In genomic region chr2:128170776-128171175, GRCh38 we compare ENCODE assay signal across 29 cellular contexts.
"Had no signal": no experiment of that assay in that cellular context is flagged by ENCODE, and none has a peak within 500 bp of the region (broad histone marks: within the 10 kb centered on the region; RNA-seq: fewer than 3 reads in every experiment).

No MANE protein-coding gene starts in this region.

- H3K9me3 ChIP-seq: colonic mucosa, gastrocnemius medialis, heart left ventricle, left lung, psoas muscle, suprapubic skin, transverse colon, upper lobe of right lung, uterus had no signal

- H3K4me1 Mint-ChIP-seq: nephron, neural progenitor cell had no signal

- H3K9me3 Mint-ChIP-seq: naive thymus-derived CD4-positive, alpha-beta T cell; nephron; neural progenitor cell; stimulated activated naive CD8-positive, alpha-beta T cell treated with anti-CD3 and anti-CD28 coated beads, Interleukin-15, amount 100 ng/mL, for 72 hours had no signal

- H2AFZ ChIP-seq: neural progenitor cell had no signal

- H3K9ac ChIP-seq: neural progenitor cell had no signal

- DNase-seq: colonic mucosa; dorsolateral prefrontal cortex; effector CD4-positive, alpha-beta T cell; foreskin fibroblast; gastrocnemius medialis; heart left ventricle; hippocampal formation; left cardiac atrium; left lung; mammary epithelial cell; mesendoderm; midbrain; naive thymus-derived CD4-positive, alpha-beta T cell; nucleus accumbens; psoas muscle; right cardiac atrium; stimulated activated CD4-positive, alpha-beta T cell treated with anti-CD3 and anti-CD28 coated beads, Interleukin-15, amount 100 ng/mL, for 24 hours; stimulated activated CD4-positive, alpha-beta T cell treated with anti-CD3 and anti-CD28 coated beads, Interleukin-2, amount 100 ng/mL, for 48 hours; stimulated activated naive CD4-positive, alpha-beta T cell; stimulated activated naive CD8-positive, alpha-beta T cell treated with anti-CD3 and anti-CD28 coated beads, Interleukin-15, amount 100 ng/mL, for 72 hours; transverse colon; upper lobe of right lung; uterus had no signal

- H3K27me3 Mint-ChIP-seq: naive thymus-derived CD4-positive, alpha-beta T cell; stimulated activated naive CD8-positive, alpha-beta T cell treated with anti-CD3 and anti-CD28 coated beads, Interleukin-15, amount 100 ng/mL, for 72 hours had no signal

- H3K4me2 ChIP-seq: neural progenitor cell had no signal

- H3K36me3 ChIP-seq: colonic mucosa, uterus had no signal

- H3K27me3 ChIP-seq: colonic mucosa, dorsolateral prefrontal cortex, gastrocnemius medialis, heart left ventricle, left lung, neural progenitor cell, suprapubic skin, transverse colon, upper lobe of right lung, uterus had no signal

- H3K4me1 ChIP-seq: colonic mucosa, gastrocnemius medialis, neural progenitor cell, psoas muscle, suprapubic skin, upper lobe of right lung, uterus had no signal

- FAIRE-seq: islet of Langerhans had no signal

- H3K27ac ChIP-seq: colonic mucosa, epithelial cell of prostate, gastrocnemius medialis, neural progenitor cell, psoas muscle, skin epidermis, suprapubic skin, transverse colon, upper lobe of right lung, uterus had no signal

- H3K27ac Mint-ChIP-seq: neural progenitor cell; stimulated activated naive CD8-positive, alpha-beta T cell treated with anti-CD3 and anti-CD28 coated beads, Interleukin-15, amount 100 ng/mL, for 72 hours had no signal

- H3K4me3 ChIP-seq: colonic mucosa, dorsolateral prefrontal cortex, gastrocnemius medialis, heart left ventricle, left lung, neural progenitor cell, psoas muscle, skin epidermis, suprapubic skin, transverse colon, upper lobe of right lung, uterus had no signal

- H3K4me3 Mint-ChIP-seq: naive thymus-derived CD4-positive, alpha-beta T cell; nephron; neural progenitor cell; stimulated activated naive CD8-positive, alpha-beta T cell treated with anti-CD3 and anti-CD28 coated beads, Interleukin-15, amount 100 ng/mL, for 72 hours had no signal
